Comparison of ENCODE assay signal across 14 cellular contexts in genomic region chr20:50127587-50128519, GRCh38.
"Had no signal": no experiment of that assay in that cellular context is flagged by ENCODE, and none has a peak within 500 bp of the region (broad histone marks: within the 10 kb centered on the region; RNA-seq: fewer than 3 reads in every experiment).

No MANE protein-coding gene starts in this region.

- H3K4me1 Mint-ChIP-seq: neural progenitor cell had no signal

- H3K27me3 Mint-ChIP-seq: activated naive CD4-positive, alpha-beta T cell treated with anti-CD3 and anti-CD28 coated beads, Interleukin-2, amount 10 ng/mL, durations not matched to agents 7 days and 5 days; activated T-helper 17 cell treated with anti-CD3 and anti-CD28 coated beads, Interleukin-2, amount 50 U/mL, for 72 hours had no signal

- H3K4me3 Mint-ChIP-seq: activated naive CD4-positive, alpha-beta T cell treated with anti-CD3 and anti-CD28 coated beads, Interleukin-2, amount 10 ng/mL, durations not matched to agents 7 days and 5 days; activated T-helper 17 cell treated with anti-CD3 and anti-CD28 coated beads, Interleukin-2, amount 50 U/mL, for 72 hours; neural progenitor cell had no signal

- H3K4me3 ChIP-seq: adrenal gland, neural progenitor cell, ovary, transverse colon had no signal

- DNase-seq: activated CD4-positive, alpha-beta T cell treated with anti-CD3 and anti-CD28 coated beads, Interleukin-2, amount 50 U/mL, for 1 hour; activated naive CD4-positive, alpha-beta T cell treated with anti-CD3 and anti-CD28 coated beads, Interleukin-2, amount 10 ng/mL, durations not matched to agents 7 days and 5 days; activated T-cell treated with anti-CD3 and anti-CD28 coated beads for 4 hours; adrenal gland; hippocampal formation; kidney glomerular epithelial cell; ovary; retina; small intestine; substantia nigra; T-helper 2 cell; transverse colon had no signal

- H3K9me3 Mint-ChIP-seq: activated naive CD4-positive, alpha-beta T cell treated with anti-CD3 and anti-CD28 coated beads, Interleukin-2, amount 10 ng/mL, durations not matched to agents 7 days and 5 days; activated T-helper 17 cell treated with anti-CD3 and anti-CD28 coated beads, Interleukin-2, amount 50 U/mL, for 72 hours; neural progenitor cell had no signal

- ATAC-seq: activated T-helper 17 cell treated with anti-CD3 and anti-CD28 coated beads, Interleukin-2, amount 50 U/mL, for 72 hours had no signal

- H3K36me3 ChIP-seq: neural progenitor cell, ovary had no signal

- H3K27ac ChIP-seq: neural progenitor cell, ovary had no signal

- H3K27ac Mint-ChIP-seq: activated naive CD4-positive, alpha-beta T cell treated with anti-CD3 and anti-CD28 coated beads, Interleukin-2, amount 10 ng/mL, durations not matched to agents 7 days and 5 days; neural progenitor cell had no signal

- H3K9me3 ChIP-seq: adrenal gland, ovary, transverse colon had no signal

- H3K4me1 ChIP-seq: neural progenitor cell had no signal

- H3K9ac ChIP-seq: neural progenitor cell had no signal

- H3K27me3 ChIP-seq: adrenal gland, neural progenitor cell, ovary, transverse colon had no signal
